ENCODE assay signal across 9 cellular contexts in genomic region chr5:125396462-125396861, GRCh38.
"Had no signal": no experiment of that assay in that cellular context is flagged by ENCODE, and none has a peak within 500 bp of the region (broad histone marks: within the 10 kb centered on the region; RNA-seq: fewer than 3 reads in every experiment).

No MANE protein-coding gene starts in this region.

- H2AFZ ChIP-seq: GM23248, GM23338 had no signal

- H3K4me1 ChIP-seq: HAP-1 had no signal

- H3K9ac ChIP-seq: GM23248 had no signal

- FAIRE-seq: H54 had no signal

- H3K9me3 ChIP-seq: HAP-1 had no signal

- H3K27ac ChIP-seq: GM23248 had no signal

- ATAC-seq: GM23338, HCT116 had no signal

- DNase-seq: GM23248, GOT3, H9, HCEC 1CT, HFFc6 had no signal

- H3K4me2 ChIP-seq: GM23338 had no signal

- H3K4me3 ChIP-seq: GM23248, GM23338, HAP-1 had no signal

- H3K36me3 ChIP-seq: HAP-1 had no signal
